Comparison of ENCODE assay signal across 17 cellular contexts in genomic region chr11:31824791-31825452, GRCh38. TPM values are rescaled to one million over a fixed set of nuclear protein-coding genes. Genes with fewer than 3 reads are reported as not detected.
DNase-seq lines count a peak whose midpoint lies in the region; FAIRE-seq and TF ChIP-seq lines count a peak whose summit lies in the region.
"Had no signal": no experiment of that assay in that cellular context is flagged by ENCODE, and none has a peak within 500 bp of the region (broad histone marks: within the 10 kb centered on the region; RNA-seq: fewer than 3 reads in every experiment).

No MANE protein-coding gene starts in this region.

- peak overlapping the region; percentile 35 for H3K4me3 ChIP-seq in HUES64 (ENCODE audit: low read length)
- H3K4me3 ChIP-seq in endothelial cell of umbilical vein (replicated peaks in 1 of 3; ENCODE audit: insufficient read depth in 1 of 3, low read depth in 1 of 3, low read length in 3 of 3): no peak overlapping the region
- no peak overlapping the region for H3K4me3 ChIP-seq in neural cell (ENCODE audit: low read length)
- H3K4me3 ChIP-seq in dorsolateral prefrontal cortex: no peak overlapping the region
- H3K4me3 ChIP-seq: GM23248, suprapubic skin had no signal

- no peak for TF ChIP-seq RAD21 in neural cell (conservative IDR thresholded peaks at IDR 0.05)

- no peak for FAIRE-seq in endothelial cell of umbilical vein (lab: Jason Lieb, UNC)

- no peak overlapping the region for H3K9ac ChIP-seq in HUES64 (ENCODE audit: low read depth, low read length)
- no peak overlapping the region for H3K9ac ChIP-seq in endothelial cell of umbilical vein (replicated peaks; ENCODE audit: extremely low read depth, insufficient read depth, low read length)
- H3K9ac ChIP-seq in neural cell (ENCODE audit: low read length): no peak overlapping the region
- H3K9ac ChIP-seq: GM23248 had no signal

- POLR2A ChIA-PET in endothelial cell of umbilical vein (lab: Charles Lee): no interaction called here

- peak; percentile 51 for DNase-seq in activated CD8-positive, alpha-beta memory T cell treated with anti-CD3 and anti-CD28 coated beads, Interleukin-2, amount 50 U/mL, for 48 hours
- DNase-seq in activated CD8-positive, alpha-beta memory T cell treated with anti-CD3 and anti-CD28 coated beads, Interleukin-2, amount 50 U/mL, for 4 hours: no peak
- DNase-seq in endothelial cell of umbilical vein (ENCODE audit: low read depth, low spot score) (no peak), dorsolateral prefrontal cortex (no peak), GM19238 (ENCODE audit: insufficient read length, low spot score) (no peak), NCI-H2227 treated with DMSO at 0.1 percent for 48 hours (lab: John Stamatoyannopoulos, UW) (no peak)
- DNase-seq: amygdala, EL, foreskin melanocyte, GM23248, NCI-H1436 treated with DMSO at 0.1 percent for 48 hours, NCI-H345 had no signal

- H3F3A ChIP-seq in neural cell (ENCODE audit: insufficient read depth, low read length, poor library complexity, severe bottlenecking): no peaks in the 10 kb centered on the region

- no peaks in the 10 kb centered on the region for H3K9me2 ChIP-seq in neural cell (ENCODE audit: insufficient read depth, low read length)

- H3K79me2 ChIP-seq in endothelial cell of umbilical vein (ENCODE audit: control insufficient read depth, insufficient read depth, low read length) (no peaks in the 10 kb centered on the region), neural cell (replicated peaks; ENCODE audit: insufficient read depth, low read length) (no peaks in the 10 kb centered on the region)

- H3K36me3 ChIP-seq in HUES64 (ENCODE audit: insufficient read depth, low read length) (no peaks in the 10 kb centered on the region), endothelial cell of umbilical vein (ENCODE audit: control insufficient read depth in 2 of 2, extremely low read depth in 1 of 2, insufficient read depth in 2 of 2, low read length in 2 of 2) (no peaks in the 10 kb centered on the region), neural cell (ENCODE audit: insufficient read depth, low read length) (no peaks in the 10 kb centered on the region)
- H3K36me3 ChIP-seq: suprapubic skin had no signal

- H3K4me2 ChIP-seq in endothelial cell of umbilical vein (ENCODE audit: insufficient read depth, low read length) (no peak overlapping the region), neural cell (ENCODE audit: low read length) (no peak overlapping the region)

- no peaks in the 10 kb centered on the region for H3K9me1 ChIP-seq in endothelial cell of umbilical vein (replicated peaks; ENCODE audit: control insufficient read depth, extremely low read depth, insufficient read depth, low read length)

- CTCF ChIA-PET in endothelial cell of umbilical vein (lab: Charles Lee): interaction anchor here (1.4 kb wide), 1 partner anchor 18 kb away, joined by 4 read pairs; no protein-coding TSS in a partner anchor

- no peak for TF ChIP-seq POLR2A in endothelial cell of umbilical vein (IDR thresholded peaks at IDR 0.05; ENCODE audit: low read depth, low read length)

- no peaks in the 10 kb centered on the region for H3K9me3 ChIP-seq in HUES64 (ENCODE audit: insufficient read depth, low read depth, low read length)
- no peaks in the 10 kb centered on the region for H3K9me3 ChIP-seq in endothelial cell of umbilical vein (replicated peaks; ENCODE audit: control insufficient read depth, insufficient read depth, low read length)
- H3K9me3 ChIP-seq in neural cell (ENCODE audit: low read length): peaks cover under 1% of the 10 kb centered on the region
- H3K9me3 ChIP-seq: suprapubic skin had no signal

- intact Hi-C loops in endothelial cell of umbilical vein (cut with micrococcal nuclease) (loop anchor here (5.0 kb wide), 1 partner anchor 458 kb away; the partner anchor contains the start of genes DCDC1 and DNAJC24), dorsolateral prefrontal cortex (cut with DNase I) (no loop called here)

- no peaks in the 10 kb centered on the region for H4K20me1 ChIP-seq in endothelial cell of umbilical vein (replicated peaks; ENCODE audit: control insufficient read depth, extremely low read depth, insufficient read depth, low read length)
- no peaks in the 10 kb centered on the region for H4K20me1 ChIP-seq in neural cell (ENCODE audit: insufficient read depth)

- TF ChIP-seq CTCF in endothelial cell of umbilical vein (IDR thresholded peaks at IDR 0.05; ENCODE audit: extremely low read depth in 1 of 2, insufficient read depth in 1 of 2, low read depth in 1 of 2, low read length in 2 of 2) (no peak), neural cell (IDR thresholded peaks at IDR 0.05; ENCODE audit: poor library complexity, severe bottlenecking) (no peak), dorsolateral prefrontal cortex (IDR thresholded peaks at IDR 0.05 in 54 of 56, conservative IDR thresholded peaks at IDR 0.05 in 2 of 56; ENCODE audit: low read depth in 1 of 56, partially characterized antibody in 56 of 56) (no peak)

- no TSS peak for BruUV-seq in endothelial cell of umbilical vein (replicated peaks; lab: Mats Ljungman, UMichigan)

- dilution Hi-C loops in endothelial cell of umbilical vein (cut with MboI; ENCODE audit: extremely low pct_ligation_motif_present, low sequenced_read_pairs): no loop called here

- H3K27me3 ChIP-seq in HUES64 (ENCODE audit: insufficient read depth, low read length) (peaks cover 100% of the 10 kb centered on the region), endothelial cell of umbilical vein (ENCODE audit: control insufficient read depth in 2 of 2, insufficient read depth in 2 of 2, low read length in 2 of 2) (peaks cover 89 to 100% of the 10 kb centered on the region in 2 experiments), neural cell (ENCODE audit: insufficient read depth, low read depth, low read length) (peaks cover 99% of the 10 kb centered on the region), dorsolateral prefrontal cortex (peaks cover 0 to 100% (median 77%) of the 10 kb centered on the region in 45 donors)

- TF ChIP-seq EP300 in neural cell (conservative IDR thresholded peaks at IDR 0.05; ENCODE audit: poor library complexity, severe bottlenecking): no peak

- H3K4me1 ChIP-seq in HUES64 (ENCODE audit: insufficient read depth, low read length) (peaks cover 72% of the 10 kb centered on the region), endothelial cell of umbilical vein (ENCODE audit: control insufficient read depth, extremely low read depth, insufficient read depth, low read length) (peaks cover 3% of the 10 kb centered on the region)

- WGBS in HUES64: 1% methylated on average over 36 of the region's 36 CpGs

- H3K27ac ChIP-seq in HUES64 (ENCODE audit: low read depth, low read length): no peak overlapping the region
- no peak overlapping the region for H3K27ac ChIP-seq in endothelial cell of umbilical vein (ENCODE audit: insufficient read depth, low read depth, low read length)
- no peak overlapping the region for H3K27ac ChIP-seq in neural cell (ENCODE audit: low read length)
- no peak overlapping the region for H3K27ac ChIP-seq in dorsolateral prefrontal cortex
- H3K27ac ChIP-seq: GM23248, suprapubic skin had no signal

- H2AFZ ChIP-seq in endothelial cell of umbilical vein (ENCODE audit: low read depth, low read length) (no peak overlapping the region), neural cell (ENCODE audit: low read depth, low read length) (no peak overlapping the region)
- H2AFZ ChIP-seq: GM23248 had no signal

TF ChIP-seq in endothelial cell of umbilical vein, 7 proteins besides CTCF, POLR2A, EP300 and RAD21 (continues in another document):
- TF ChIP-seq MYC (IDR thresholded peaks at IDR 0.05; ENCODE audit: low read depth, low read length): no peak
- no peak for TF ChIP-seq FOS (IDR thresholded peaks at IDR 0.05; ENCODE audit: borderline replicate concordance, insufficient read depth, low read length)
- TF ChIP-seq GATA2 (IDR thresholded peaks at IDR 0.05; ENCODE audit: insufficient read depth, insufficient read length, low read depth, low read length): no peak
- no peak for TF ChIP-seq JUN (IDR thresholded peaks at IDR 0.05; ENCODE audit: borderline replicate concordance, insufficient read depth, insufficient read length, low read depth)
- no peak for TF ChIP-seq POLR2AphosphoS5 (IDR thresholded peaks at IDR 0.05; ENCODE audit: insufficient read depth, low read depth, low read length)
- TF ChIP-seq MAX (IDR thresholded peaks at IDR 0.05; ENCODE audit: insufficient read depth, insufficient read length): no peak

TF ChIP-seq in neural cell, 6 proteins besides CTCF, POLR2A, EP300 and RAD21 (continues in another document):
- TF ChIP-seq SMC3 (conservative IDR thresholded peaks at IDR 0.05; ENCODE audit: poor library complexity): no peak
- TF ChIP-seq TAF1 (IDR thresholded peaks at IDR 0.05; ENCODE audit: low read depth): no peak
- no peak for TF ChIP-seq MXI1 (conservative IDR thresholded peaks at IDR 0.05; ENCODE audit: poor library complexity, severe bottlenecking)

RNA-seq across cellular contexts. Expression of gene PAX6, which starts 13.8 kb away (rescaled TPM):
- 2.2 TPM for polyA plus RNA-seq in HUES64 (2013, experiment 1 of 2)
- polyA plus RNA-seq in HUES64 (2013, experiment 2 of 2): 5.3 TPM
- total RNA-seq in endothelial cell of umbilical vein (not detected in 2 replicates), dorsolateral prefrontal cortex (100 to 1,000 TPM in 1 of 120 experiments, 10 to 100 TPM in 119; 12.4 to 107 (median 33.7) TPM)
- polyA plus RNA-seq in endothelial cell of umbilical vein (not detected in 2 replicates), neural cell (72.6 and 74.7 TPM in 2 replicates)
- 0.04 and 0.10 TPM in 2 replicates for polyA plus RNA-seq in endothelial cell of umbilical vein (2011; cell fraction: cytosol; rRNA removed)
- not detected in 2 replicates for polyA plus RNA-seq in endothelial cell of umbilical vein (2011; cell fraction: nucleus; rRNA removed)
- polyA plus RNA-seq in endothelial cell of umbilical vein (2012): not detected in 2 replicates
- polyA minus RNA-seq in endothelial cell of umbilical vein (0.91 TPM in 1 of 2 replicates, not detected in the other), neural cell (65.7 and 69.8 TPM in 2 replicates)
- 3.7 TPM for polyA minus RNA-seq in endothelial cell of umbilical vein (2011; cell fraction: cytosol; rRNA and poly(A)+ RNA removed)
- not detected in 2 replicates for polyA minus RNA-seq in endothelial cell of umbilical vein (2011; cell fraction: nucleus; rRNA and poly(A)+ RNA removed)
- total RNA-seq: GM23248; sciatic nerve; T-helper 2 cell treated with Interferon-gamma antibody and Interleukin-4, amounts not matched to agents 100 ng/mL and 5 ng/mL, for 36 hours had no signal

Comparison
In these comparisons a context has a peak if more than half of its experiments do, and no peak if none do; other contexts are left out.
1. RNA of gene PAX6, which starts 13.8 kb away (total RNA-seq): 12.4 to 107 TPM in dorsolateral prefrontal cortex; not detected in endothelial cell of umbilical vein; every median in the first group is over 10 times any median in the second.